ENCODE assay signal across 21 cellular contexts in genomic region chr19:7545904-7546303, GRCh38. TPM values are rescaled to one million over a fixed set of nuclear protein-coding genes. Genes with fewer than 3 reads are reported as not detected.
DNase-seq lines count a peak whose midpoint lies in the region; ATAC-seq lines count a peak whose summit lies in the region.
"Had no signal": no experiment of that assay in that cellular context is flagged by ENCODE, and none has a peak within 500 bp of the region (broad histone marks: within the 10 kb centered on the region; RNA-seq: fewer than 3 reads in every experiment).

No MANE protein-coding gene starts in this region.

- H3K27me3 Mint-ChIP-seq in activated CD4-positive, alpha-beta T cell treated with anti-CD3 and anti-CD28 coated beads, Interleukin-2, amount 10 ng/mL, durations not matched to agents 7 days and 5 days: no peaks in the 10 kb centered on the region
- no peaks in the 10 kb centered on the region for H3K27me3 Mint-ChIP-seq in effector memory CD8-positive, alpha-beta T cell
- no peaks in the 10 kb centered on the region for H3K27me3 Mint-ChIP-seq in stimulated activated naive CD8-positive, alpha-beta T cell treated with anti-CD3 and anti-CD28 coated beads, Interleukin-15, Interleukin-2, amounts not matched to agents 100 ng/mL and 50 ng/mL, for 24 hours
- H3K27me3 Mint-ChIP-seq: T-helper 17 cell had no signal

- no peaks in the 10 kb centered on the region for H3K9me3 Mint-ChIP-seq in activated CD4-positive, alpha-beta T cell treated with anti-CD3 and anti-CD28 coated beads, Interleukin-2, amount 10 ng/mL, durations not matched to agents 7 days and 5 days
- no peaks in the 10 kb centered on the region for H3K9me3 Mint-ChIP-seq in effector memory CD8-positive, alpha-beta T cell
- no peaks in the 10 kb centered on the region for H3K9me3 Mint-ChIP-seq in stimulated activated naive CD8-positive, alpha-beta T cell treated with anti-CD3 and anti-CD28 coated beads, Interleukin-15, Interleukin-2, amounts not matched to agents 100 ng/mL and 50 ng/mL, for 24 hours

- no peaks in the 10 kb centered on the region for H3K9me3 ChIP-seq in SJCRH30 (replicated peaks)
- H3K9me3 ChIP-seq: esophagus squamous epithelium, right lobe of liver had no signal

- POLR2A ChIA-PET in activated CD4-positive, alpha-beta T cell treated with anti-CD3 and anti-CD28 coated beads, Interleukin-2, amount 10 ng/mL, durations not matched to agents 7 days and 5 days (lab: Charles Lee): no interaction called here

- no peaks in the 10 kb centered on the region for H3K4me1 ChIP-seq in SJCRH30
- H3K4me1 ChIP-seq: right lobe of liver had no signal

- no peak overlapping the region for H3K27ac ChIP-seq in SJCRH30
- H3K27ac ChIP-seq: brain microvascular endothelial cell, RWPE1 had no signal

- DNase-seq in activated CD4-positive, alpha-beta T cell treated with anti-CD3 and anti-CD28 coated beads, Interleukin-2, amount 10 ng/mL, durations not matched to agents 7 days and 5 days: no peak
- DNase-seq in activated CD4-positive, alpha-beta T cell treated with anti-CD3 and anti-CD28 coated beads for 48 hours: no peak
- DNase-seq in SKM-1 treated with dmso at 0.1 percent for 144 hours (lab: John Stamatoyannopoulos, UW; ENCODE audit: unreplicated experiment): peak; percentile 77
- no peak for DNase-seq in effector memory CD8-positive, alpha-beta T cell
- no peak for DNase-seq in SJCRH30
- DNase-seq: activated effector memory CD4-positive, alpha-beta T cell treated with anti-CD3 and anti-CD28 coated beads, Interleukin-2, amount 50 U/mL, for 16 hours; brain microvascular endothelial cell; dorsolateral prefrontal cortex; esophagus squamous epithelium; head of caudate nucleus; NCI-H1092 treated with DMSO at 0.1 percent for 48 hours; NCI-H2107; NCI-H748 treated with DMSO at 0.1 percent for 48 hours; right lobe of liver; stimulated activated CD4-positive, alpha-beta T cell treated with anti-CD3 and anti-CD28 coated beads, Interleukin-4, amount 100 ng/mL, for 1 hour; T-helper 17 cell; trophoblast cell had no signal

- peak overlapping the region; percentile 33 for H3K27ac Mint-ChIP-seq in activated CD4-positive, alpha-beta T cell treated with anti-CD3 and anti-CD28 coated beads, Interleukin-2, amount 10 ng/mL, durations not matched to agents 7 days and 5 days
- no peak overlapping the region for H3K27ac Mint-ChIP-seq in effector memory CD8-positive, alpha-beta T cell
- peak overlapping the region; percentile 61 for H3K27ac Mint-ChIP-seq in stimulated activated naive CD8-positive, alpha-beta T cell treated with anti-CD3 and anti-CD28 coated beads, Interleukin-15, Interleukin-2, amounts not matched to agents 100 ng/mL and 50 ng/mL, for 24 hours
- H3K27ac Mint-ChIP-seq: T-helper 17 cell had no signal

- H3K4me3 Mint-ChIP-seq in activated CD4-positive, alpha-beta T cell treated with anti-CD3 and anti-CD28 coated beads, Interleukin-2, amount 10 ng/mL, durations not matched to agents 7 days and 5 days: no peak overlapping the region
- no peak overlapping the region for H3K4me3 Mint-ChIP-seq in effector memory CD8-positive, alpha-beta T cell
- peak overlapping the region; percentile 2 for H3K4me3 Mint-ChIP-seq in stimulated activated naive CD8-positive, alpha-beta T cell treated with anti-CD3 and anti-CD28 coated beads, Interleukin-15, Interleukin-2, amounts not matched to agents 100 ng/mL and 50 ng/mL, for 24 hours

- no peaks in the 10 kb centered on the region for H3K36me3 ChIP-seq in SJCRH30

- H3K27me3 ChIP-seq in SJCRH30: no peaks in the 10 kb centered on the region
- H3K27me3 ChIP-seq: brain microvascular endothelial cell, dorsolateral prefrontal cortex, esophagus squamous epithelium, right lobe of liver had no signal

- no peak overlapping the region for H3K4me3 ChIP-seq in SJCRH30
- H3K4me3 ChIP-seq: dorsolateral prefrontal cortex, esophagus squamous epithelium, right lobe of liver had no signal

- peak; percentile 40 for ATAC-seq in effector memory CD8-positive, alpha-beta T cell (replicated peaks)
- no peak for ATAC-seq in GM21786 (IDR thresholded peaks at IDR 0.05; ENCODE audit: unreplicated experiment)
- no peak for ATAC-seq in HG03097 (IDR thresholded peaks at IDR 0.05; ENCODE audit: low FRiP score, unreplicated experiment)
- ATAC-seq: T-helper 17 cell had no signal

- H3K4me1 Mint-ChIP-seq in activated CD4-positive, alpha-beta T cell treated with anti-CD3 and anti-CD28 coated beads, Interleukin-2, amount 10 ng/mL, durations not matched to agents 7 days and 5 days: peaks cover 33% of the 10 kb centered on the region
- peaks cover 0 to 10% of the 10 kb centered on the region in 2 donors for H3K4me1 Mint-ChIP-seq in effector memory CD8-positive, alpha-beta T cell (ENCODE audit: low read depth in 2 of 2)
- H3K4me1 Mint-ChIP-seq in stimulated activated naive CD8-positive, alpha-beta T cell treated with anti-CD3 and anti-CD28 coated beads, Interleukin-15, Interleukin-2, amounts not matched to agents 100 ng/mL and 50 ng/mL, for 24 hours (ENCODE audit: low read depth): peaks cover 22% of the 10 kb centered on the region

- CTCF ChIA-PET in activated CD4-positive, alpha-beta T cell treated with anti-CD3 and anti-CD28 coated beads, Interleukin-2, amount 10 ng/mL, durations not matched to agents 7 days and 5 days (lab: Charles Lee): interaction anchor here (0.9 kb wide), 1 partner anchor 10 kb away, joined by 7 read pairs; the partner anchor contains the start of gene PNPLA6

- H3K36me3 Mint-ChIP-seq in activated CD4-positive, alpha-beta T cell treated with anti-CD3 and anti-CD28 coated beads, Interleukin-2, amount 10 ng/mL, durations not matched to agents 7 days and 5 days (ENCODE audit: low read depth): peaks cover 33% of the 10 kb centered on the region
- H3K36me3 Mint-ChIP-seq in effector memory CD8-positive, alpha-beta T cell (ENCODE audit: insufficient read depth): peaks cover 13% of the 10 kb centered on the region
- peaks cover 24% of the 10 kb centered on the region for H3K36me3 Mint-ChIP-seq in stimulated activated naive CD8-positive, alpha-beta T cell treated with anti-CD3 and anti-CD28 coated beads, Interleukin-15, Interleukin-2, amounts not matched to agents 100 ng/mL and 50 ng/mL, for 24 hours (ENCODE audit: low read depth)

RNA-seq across cellular contexts. Expression of gene PNPLA6, which starts 10.4 kb away (rescaled TPM):
- 100 to 1,000 TPM; 117 to 126 TPM for total RNA-seq in activated CD4-positive, alpha-beta T cell treated with anti-CD3 and anti-CD28 coated beads, Interleukin-2, amount 10 ng/mL, durations not matched to agents 7 days and 5 days
- 14.2 and 17.3 TPM in 2 replicates for total RNA-seq in SJCRH30 (2014; rRNA removed; shearing (Covaris generic))

RNA-seq across cellular contexts. Expression of gene MCOLN1, which starts 23.5 kb away (rescaled TPM):
- 10 to 100 TPM; 13.2 to 14.8 TPM for total RNA-seq in activated CD4-positive, alpha-beta T cell treated with anti-CD3 and anti-CD28 coated beads, Interleukin-2, amount 10 ng/mL, durations not matched to agents 7 days and 5 days
- 3.8 and 5.8 TPM in 2 replicates for total RNA-seq in SJCRH30 (2014; rRNA removed; shearing (Covaris generic))

RNA-seq across cellular contexts. Expression of gene ZNF358, which starts 30.0 kb away (rescaled TPM):
- total RNA-seq in activated CD4-positive, alpha-beta T cell treated with anti-CD3 and anti-CD28 coated beads, Interleukin-2, amount 10 ng/mL, durations not matched to agents 7 days and 5 days: 1 to 10 TPM; 6.5 to 6.7 TPM
- 28.8 and 33.8 TPM in 2 replicates for total RNA-seq in SJCRH30 (2014; rRNA removed; shearing (Covaris generic))

RNA-seq across cellular contexts. Expression of gene CAMSAP3, which starts 49.8 kb away (rescaled TPM):
- total RNA-seq in activated CD4-positive, alpha-beta T cell treated with anti-CD3 and anti-CD28 coated beads, Interleukin-2, amount 10 ng/mL, durations not matched to agents 7 days and 5 days: under 1 TPM; 0.21 to 0.57 TPM
- 0.04 and 0.10 TPM in 2 replicates for total RNA-seq in SJCRH30 (2014; rRNA removed; shearing (Covaris generic))

RNA-seq across cellular contexts. Expression of gene PEX11G, which starts 57.1 kb away (rescaled TPM):
- under 1 TPM; 0.46 to 0.67 TPM for total RNA-seq in activated CD4-positive, alpha-beta T cell treated with anti-CD3 and anti-CD28 coated beads, Interleukin-2, amount 10 ng/mL, durations not matched to agents 7 days and 5 days
- not detected in 2 replicates for total RNA-seq in SJCRH30 (2014; rRNA removed; shearing (Covaris generic))
- total RNA-seq: T-helper 17 cell had no signal

Comparison
In these comparisons a context has a peak if more than half of its experiments do, and no peak if none do; other contexts are left out.
1. H3K27ac Mint-ChIP-seq: peak in activated CD4-positive, alpha-beta T cell treated with anti-CD3 and anti-CD28 coated beads, Interleukin-2, amount 10 ng/mL, durations not matched to agents 7 days and 5 days (single experiment) and stimulated activated naive CD8-positive, alpha-beta T cell treated with anti-CD3 and anti-CD28 coated beads, Interleukin-15, Interleukin-2, amounts not matched to agents 100 ng/mL and 50 ng/mL, for 24 hours (single experiment); none in effector memory CD8-positive, alpha-beta T cell (0 of 2).